ENCODE assay signal across 1 cellular context in the genomic region with DNA sequence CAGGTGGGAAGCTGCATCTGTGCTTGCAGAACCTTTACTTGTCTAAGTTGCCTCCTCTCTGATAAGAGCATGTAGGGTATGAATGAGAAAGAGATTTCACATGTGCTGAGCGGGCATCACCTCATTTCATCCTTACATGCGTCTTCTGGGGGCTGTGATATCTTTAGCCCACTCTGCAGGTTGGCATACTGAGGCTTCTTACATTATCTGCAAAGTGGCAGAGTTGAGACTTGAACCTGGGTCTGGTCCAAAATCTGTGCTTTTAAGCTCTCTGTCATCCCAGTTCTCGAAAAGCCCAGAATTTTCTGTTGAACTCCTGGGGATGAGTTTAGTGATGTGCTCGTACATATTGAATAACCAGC.
TF ChIP-seq lines count a peak whose summit lies in the region.

No MANE protein-coding gene starts in this region.

TF ChIP-seq in WTC11, 78 proteins besides CTCF, POLR2A, EP300 and RAD21 (continued from another document):
- TF ChIP-seq, protein P1, sequence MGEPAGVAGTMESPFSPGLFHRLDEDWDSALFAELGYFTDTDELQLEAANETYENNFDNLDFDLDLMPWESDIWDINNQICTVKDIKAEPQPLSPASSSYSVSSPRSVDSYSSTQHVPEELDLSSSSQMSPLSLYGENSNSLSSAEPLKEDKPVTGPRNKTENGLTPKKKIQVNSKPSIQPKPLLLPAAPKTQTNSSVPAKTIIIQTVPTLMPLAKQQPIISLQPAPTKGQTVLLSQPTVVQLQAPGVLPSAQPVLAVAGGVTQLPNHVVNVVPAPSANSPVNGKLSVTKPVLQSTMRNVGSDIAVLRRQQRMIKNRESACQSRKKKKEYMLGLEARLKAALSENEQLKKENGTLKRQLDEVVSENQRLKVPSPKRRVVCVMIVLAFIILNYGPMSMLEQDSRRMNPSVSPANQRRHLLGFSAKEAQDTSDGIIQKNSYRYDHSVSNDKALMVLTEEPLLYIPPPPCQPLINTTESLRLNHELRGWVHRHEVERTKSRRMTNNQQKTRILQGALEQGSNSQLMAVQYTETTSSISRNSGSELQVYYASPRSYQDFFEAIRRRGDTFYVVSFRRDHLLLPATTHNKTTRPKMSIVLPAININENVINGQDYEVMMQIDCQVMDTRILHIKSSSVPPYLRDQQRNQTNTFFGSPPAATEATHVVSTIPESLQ (CRISPR knock-in tag; IDR thresholded peaks at IDR 0.05): no peak
- TF ChIP-seq HMGA2 (CRISPR knock-in tag; IDR thresholded peaks at IDR 0.05): no peak
- TF ChIP-seq FOXK1 (CRISPR knock-in tag; IDR thresholded peaks at IDR 0.05): no peak
- no peak for TF ChIP-seq NR2C2 (CRISPR knock-in tag; IDR thresholded peaks at IDR 0.05)
- no peak for TF ChIP-seq ZSCAN18 (CRISPR knock-in tag; IDR thresholded peaks at IDR 0.05)
- no peak for TF ChIP-seq ZNF423 (CRISPR knock-in tag; IDR thresholded peaks at IDR 0.05)
- no peak for TF ChIP-seq ZNF532 (CRISPR knock-in tag; IDR thresholded peaks at IDR 0.05; ENCODE audit: borderline replicate concordance)
- no peak for TF ChIP-seq NR1H2 (CRISPR knock-in tag; IDR thresholded peaks at IDR 0.05)
- TF ChIP-seq OVOL2 (CRISPR knock-in tag; IDR thresholded peaks at IDR 0.05; ENCODE audit: borderline replicate concordance): no peak
TF ChIP-seq in WTC11: peak in this region for 0.
